In the genomic region with DNA sequence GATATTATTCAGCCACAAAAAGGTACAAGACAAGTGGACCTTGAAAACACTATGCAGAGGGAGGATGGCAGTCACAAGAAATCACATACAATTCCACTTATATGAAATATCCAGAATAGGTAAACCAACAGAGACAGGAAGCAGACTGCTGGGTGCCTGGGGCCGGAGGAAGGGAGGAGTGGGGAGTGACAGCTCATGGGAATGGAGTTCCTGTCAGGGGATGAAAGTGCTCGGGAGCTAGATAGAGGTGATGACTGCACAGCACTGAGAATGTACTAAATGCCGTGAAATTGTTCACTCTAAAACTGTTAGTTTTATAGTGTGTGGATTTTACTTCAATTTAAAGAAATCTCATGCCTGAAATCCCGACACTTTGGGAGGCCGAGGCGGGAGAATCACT, we compare ENCODE assay signal across 19 cellular contexts.
A peak's percentile ranks its signal among the peaks of the same experiment; 100 is the strongest.
DNase-seq lines count a peak whose midpoint lies in the region; ATAC-seq and TF ChIP-seq lines count a peak whose summit lies in the region.
"Had no signal": no experiment of that assay in that cellular context is flagged by ENCODE, and none has a peak within 500 bp of the region (broad histone marks: within the 10 kb centered on the region; RNA-seq: fewer than 3 reads in every experiment).

No MANE protein-coding gene starts in this region.

- TF ChIP-seq CTCF in RWPE2 (IDR thresholded peaks at IDR 0.05; ENCODE audit: poor library complexity, severe bottlenecking), result no peak

- intact Hi-C loops in sciatic nerve (cut with DNase I), result no loop called here

- ATAC-seq in RWPE2 (ENCODE audit: low read depth) (peak; percentile 75; the same call in 2 of the 3 replicates), sciatic nerve (no peak), HG03095 (IDR thresholded peaks at IDR 0.05; ENCODE audit: unreplicated experiment) (no peak)

- H3K27ac ChIP-seq in RWPE2 (ENCODE audit: poor library complexity, severe bottlenecking), result no peak overlapping the region
- H3K27ac ChIP-seq: brain microvascular endothelial cell, KMS-11, neutrophil, PC-9, upper lobe of left lung, WERI-Rb-1 had no signal

- H3K4me1 ChIP-seq in RWPE2 (ENCODE audit: insufficient read depth, poor library complexity, severe bottlenecking), result no peaks in the 10 kb centered on the region

- no peaks in the 10 kb centered on the region for H3K36me3 ChIP-seq in RWPE2 (ENCODE audit: low read depth)
- H3K36me3 ChIP-seq: brain microvascular endothelial cell, neutrophil, upper lobe of left lung, WERI-Rb-1 had no signal

- no peak overlapping the region for H3K4me3 ChIP-seq in RWPE2 (ENCODE audit: severe bottlenecking)
- H3K4me3 ChIP-seq: PC-9, upper lobe of left lung had no signal

- H3K9me3 ChIP-seq in RWPE2 (ENCODE audit: severe bottlenecking), result no peaks in the 10 kb centered on the region
- H3K9me3 ChIP-seq: neutrophil, upper lobe of left lung had no signal

- DNase-seq in AG08395 (ENCODE audit: low spot score), result peak; percentile 30
- DNase-seq in COLO668 (lab: John Stamatoyannopoulos, UW; ENCODE audit: unreplicated experiment), result peak; percentile 2
- no peak for DNase-seq in RWPE2 (ENCODE audit: low spot score)
- peak; percentile 19 to 21 for DNase-seq in lung microvascular endothelial cell (ENCODE audit: low read depth in 2 of 2)
- DNase-seq in NCI-H2171 (lab: John Stamatoyannopoulos, UW), result no peak
- no peak for DNase-seq in sciatic nerve (ENCODE audit: low spot score)
- DNase-seq: activated gamma-delta T cell; brain microvascular endothelial cell; C1 segment of cervical spinal cord; effector memory CD4-positive, alpha-beta T cell; HFFc6; NCI-H1436 treated with DMSO at 0.1 percent for 48 hours; PC-9; stimulated activated CD4-positive, alpha-beta T cell treated with anti-CD3 and anti-CD28 coated beads, Interleukin-4, amount 100 ng/mL, for 4 hours; upper lobe of left lung; WERI-Rb-1 had no signal

- H3K27me3 ChIP-seq in RWPE2 (ENCODE audit: insufficient read depth, poor library complexity, severe bottlenecking), result no peaks in the 10 kb centered on the region
- H3K27me3 ChIP-seq: brain microvascular endothelial cell, neutrophil, upper lobe of left lung had no signal

Comparison
In these comparisons a context has a peak if more than half of its experiments do, and no peak if none do; other contexts are left out.
1. DNase-seq: peak in AG08395 (single experiment), COLO668 (single experiment) and lung microvascular endothelial cell (2 of 2); none in RWPE2 (single experiment), NCI-H2171 (single experiment) and sciatic nerve (single experiment).